In genomic region chr16:21301168-21301894, GRCh38 we compare ENCODE assay signal across 1 cellular context.
TF ChIP-seq lines count a peak whose summit lies in the region.

No MANE protein-coding gene starts in this region.

TF ChIP-seq in HepG2, 621 proteins besides CTCF, POLR2A, EP300 and RAD21 (continued from another document and continues in another):
- TF ChIP-seq ZHX1 (CRISPR knock-in tag; IDR thresholded peaks at IDR 0.05; ENCODE audit: low read depth) = peak; percentile 89
- no peak for TF ChIP-seq NR2F2 (IDR thresholded peaks at IDR 0.05; ENCODE audit: borderline replicate concordance, low read depth)
- TF ChIP-seq MEIS1 (CRISPR knock-in tag; IDR thresholded peaks at IDR 0.05; ENCODE audit: borderline replicate concordance) = peak; percentile 88; the same call in 1 of the 2 replicates
- no peak for TF ChIP-seq U2AF1 (optimal IDR thresholded peaks at IDR 0.05; ENCODE audit: low read depth, low read length)
- TF ChIP-seq ZNF790 (CRISPR knock-in tag; IDR thresholded peaks at IDR 0.05; ENCODE audit: borderline replicate concordance) = peak; percentile 74; the same call in 1 of the 2 replicates
- TF ChIP-seq TMF1 (CRISPR knock-in tag; IDR thresholded peaks at IDR 0.05; ENCODE audit: low read depth) = peak; percentile 91
- TF ChIP-seq, protein P1, sequence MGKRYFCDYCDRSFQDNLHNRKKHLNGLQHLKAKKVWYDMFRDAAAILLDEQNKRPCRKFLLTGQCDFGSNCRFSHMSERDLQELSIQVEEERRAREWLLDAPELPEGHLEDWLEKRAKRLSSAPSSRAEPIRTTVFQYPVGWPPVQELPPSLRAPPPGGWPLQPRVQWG (CRISPR knock-in tag; IDR thresholded peaks at IDR 0.05; ENCODE audit: borderline replicate concordance, low read depth) = no peak
- peak; percentile 93; the same call in 1 of the 2 replicates for TF ChIP-seq ZNF101 (CRISPR knock-in tag; IDR thresholded peaks at IDR 0.05; ENCODE audit: borderline replicate concordance, low read depth)
- no peak for TF ChIP-seq ZNF510 (CRISPR knock-in tag; IDR thresholded peaks at IDR 0.05; ENCODE audit: low read depth)
- peak; percentile 77; the same call in 1 of the 2 replicates for TF ChIP-seq ZNF557 (CRISPR knock-in tag; IDR thresholded peaks at IDR 0.05)
- TF ChIP-seq TRIM24 (CRISPR knock-in tag; IDR thresholded peaks at IDR 0.05) = no peak
- no peak for TF ChIP-seq RFXANK (CRISPR knock-in tag; IDR thresholded peaks at IDR 0.05)
- peak; percentile 99 for TF ChIP-seq ZNF782 (CRISPR knock-in tag; IDR thresholded peaks at IDR 0.05; ENCODE audit: borderline replicate concordance)
- peak; percentile 90 for TF ChIP-seq ZNF12 (CRISPR knock-in tag; IDR thresholded peaks at IDR 0.05)
- no peak; the same call in 1 of the 2 replicates for TF ChIP-seq ZNF878 (CRISPR knock-in tag; IDR thresholded peaks at IDR 0.05)
- TF ChIP-seq, protein P2, sequence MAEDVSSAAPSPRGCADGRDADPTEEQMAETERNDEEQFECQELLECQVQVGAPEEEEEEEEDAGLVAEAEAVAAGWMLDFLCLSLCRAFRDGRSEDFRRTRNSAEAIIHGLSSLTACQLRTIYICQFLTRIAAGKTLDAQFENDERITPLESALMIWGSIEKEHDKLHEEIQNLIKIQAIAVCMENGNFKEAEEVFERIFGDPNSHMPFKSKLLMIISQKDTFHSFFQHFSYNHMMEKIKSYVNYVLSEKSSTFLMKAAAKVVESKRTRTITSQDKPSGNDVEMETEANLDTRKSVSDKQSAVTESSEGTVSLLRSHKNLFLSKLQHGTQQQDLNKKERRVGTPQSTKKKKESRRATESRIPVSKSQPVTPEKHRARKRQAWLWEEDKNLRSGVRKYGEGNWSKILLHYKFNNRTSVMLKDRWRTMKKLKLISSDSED (CRISPR knock-in tag; IDR thresholded peaks at IDR 0.05) = peak; percentile 83; the same call in 1 of the 2 replicates
- peak; percentile 86 for TF ChIP-seq RBM39 (IDR thresholded peaks at IDR 0.05; ENCODE audit: low read depth, low read length, poor library complexity, severe bottlenecking)
- peak; percentile 97 for TF ChIP-seq MXD1 (CRISPR knock-in tag; IDR thresholded peaks at IDR 0.05)
- peak; percentile 79 for TF ChIP-seq MEIS2 (CRISPR knock-in tag; IDR thresholded peaks at IDR 0.05)
- TF ChIP-seq ZNF816 (CRISPR knock-in tag; IDR thresholded peaks at IDR 0.05; ENCODE audit: borderline replicate concordance) = no peak
- TF ChIP-seq, protein P3, sequence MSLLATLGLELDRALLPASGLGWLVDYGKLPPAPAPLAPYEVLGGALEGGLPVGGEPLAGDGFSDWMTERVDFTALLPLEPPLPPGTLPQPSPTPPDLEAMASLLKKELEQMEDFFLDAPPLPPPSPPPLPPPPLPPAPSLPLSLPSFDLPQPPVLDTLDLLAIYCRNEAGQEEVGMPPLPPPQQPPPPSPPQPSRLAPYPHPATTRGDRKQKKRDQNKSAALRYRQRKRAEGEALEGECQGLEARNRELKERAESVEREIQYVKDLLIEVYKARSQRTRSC (CRISPR knock-in tag; IDR thresholded peaks at IDR 0.05; ENCODE audit: low read depth) = peak; percentile 91
- peak; percentile 92; the same call in 1 of the 2 replicates for TF ChIP-seq ZNF234 (CRISPR knock-in tag; conservative IDR thresholded peaks at IDR 0.05)
- TF ChIP-seq, protein P4, sequence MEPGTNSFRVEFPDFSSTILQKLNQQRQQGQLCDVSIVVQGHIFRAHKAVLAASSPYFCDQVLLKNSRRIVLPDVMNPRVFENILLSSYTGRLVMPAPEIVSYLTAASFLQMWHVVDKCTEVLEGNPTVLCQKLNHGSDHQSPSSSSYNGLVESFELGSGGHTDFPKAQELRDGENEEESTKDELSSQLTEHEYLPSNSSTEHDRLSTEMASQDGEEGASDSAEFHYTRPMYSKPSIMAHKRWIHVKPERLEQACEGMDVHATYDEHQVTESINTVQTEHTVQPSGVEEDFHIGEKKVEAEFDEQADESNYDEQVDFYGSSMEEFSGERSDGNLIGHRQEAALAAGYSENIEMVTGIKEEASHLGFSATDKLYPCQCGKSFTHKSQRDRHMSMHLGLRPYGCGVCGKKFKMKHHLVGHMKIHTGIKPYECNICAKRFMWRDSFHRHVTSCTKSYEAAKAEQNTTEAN (CRISPR knock-in tag; conservative IDR thresholded peaks at IDR 0.05) = peak; percentile 82; the same call in 1 of the 2 replicates
- TF ChIP-seq ZNF296 (CRISPR knock-in tag; conservative IDR thresholded peaks at IDR 0.05) = no peak
- TF ChIP-seq HHEX (CRISPR knock-in tag; IDR thresholded peaks at IDR 0.05) = no peak
- TF ChIP-seq ZNF615 (CRISPR knock-in tag; IDR thresholded peaks at IDR 0.05; ENCODE audit: borderline replicate concordance) = 0 out of 2 replicates have a peak, but pooled peaks have one; percentile 42
- no peak for TF ChIP-seq LCORL (IDR thresholded peaks at IDR 0.05)
- TF ChIP-seq LCORL (CRISPR knock-in tag; IDR thresholded peaks at IDR 0.05) = no peak
- TF ChIP-seq, protein P5, sequence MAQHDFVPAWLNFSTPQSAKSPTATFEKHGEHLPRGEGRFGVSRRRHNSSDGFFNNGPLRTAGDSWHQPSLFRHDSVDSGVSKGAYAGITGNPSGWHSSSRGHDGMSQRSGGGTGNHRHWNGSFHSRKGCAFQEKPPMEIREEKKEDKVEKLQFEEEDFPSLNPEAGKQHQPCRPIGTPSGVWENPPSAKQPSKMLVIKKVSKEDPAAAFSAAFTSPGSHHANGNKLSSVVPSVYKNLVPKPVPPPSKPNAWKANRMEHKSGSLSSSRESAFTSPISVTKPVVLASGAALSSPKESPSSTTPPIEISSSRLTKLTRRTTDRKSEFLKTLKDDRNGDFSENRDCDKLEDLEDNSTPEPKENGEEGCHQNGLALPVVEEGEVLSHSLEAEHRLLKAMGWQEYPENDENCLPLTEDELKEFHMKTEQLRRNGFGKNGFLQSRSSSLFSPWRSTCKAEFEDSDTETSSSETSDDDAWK (CRISPR knock-in tag; IDR thresholded peaks at IDR 0.05) = no peak
- TF ChIP-seq, protein P6, sequence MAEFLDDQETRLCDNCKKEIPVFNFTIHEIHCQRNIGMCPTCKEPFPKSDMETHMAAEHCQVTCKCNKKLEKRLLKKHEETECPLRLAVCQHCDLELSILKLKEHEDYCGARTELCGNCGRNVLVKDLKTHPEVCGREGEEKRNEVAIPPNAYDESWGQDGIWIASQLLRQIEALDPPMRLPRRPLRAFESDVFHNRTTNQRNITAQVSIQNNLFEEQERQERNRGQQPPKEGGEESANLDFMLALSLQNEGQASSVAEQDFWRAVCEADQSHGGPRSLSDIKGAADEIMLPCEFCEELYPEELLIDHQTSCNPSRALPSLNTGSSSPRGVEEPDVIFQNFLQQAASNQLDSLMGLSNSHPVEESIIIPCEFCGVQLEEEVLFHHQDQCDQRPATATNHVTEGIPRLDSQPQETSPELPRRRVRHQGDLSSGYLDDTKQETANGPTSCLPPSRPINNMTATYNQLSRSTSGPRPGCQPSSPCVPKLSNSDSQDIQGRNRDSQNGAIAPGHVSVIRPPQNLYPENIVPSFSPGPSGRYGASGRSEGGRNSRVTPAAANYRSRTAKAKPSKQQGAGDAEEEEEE (CRISPR knock-in tag; IDR thresholded peaks at IDR 0.05; ENCODE audit: borderline replicate concordance) = no peak
- no peak; the same call in 1 of the 2 replicates for TF ChIP-seq CSRNP2 (CRISPR knock-in tag; conservative IDR thresholded peaks at IDR 0.05; ENCODE audit: low read depth)
- TF ChIP-seq, protein P7, sequence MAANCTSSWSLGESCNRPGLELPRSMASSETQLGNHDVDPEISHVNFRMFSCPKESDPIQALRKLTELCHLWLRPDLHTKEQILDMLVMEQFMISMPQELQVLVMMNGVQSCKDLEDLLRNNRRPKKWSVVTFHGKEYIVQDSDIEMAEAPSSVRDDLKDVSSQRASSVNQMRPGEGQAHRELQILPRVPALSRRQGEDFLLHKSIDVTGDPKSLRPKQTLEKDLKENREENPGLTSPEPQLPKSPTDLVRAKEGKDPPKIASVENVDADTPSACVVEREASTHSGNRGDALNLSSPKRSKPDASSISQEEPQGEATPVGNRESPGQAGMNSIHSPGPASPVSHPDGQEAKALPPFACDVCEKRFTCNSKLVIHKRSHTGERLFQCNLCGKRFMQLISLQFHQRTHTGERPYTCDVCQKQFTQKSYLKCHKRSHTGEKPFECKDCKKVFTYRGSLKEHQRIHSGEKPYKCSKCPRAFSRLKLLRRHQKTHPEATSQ (CRISPR knock-in tag; IDR thresholded peaks at IDR 0.05; ENCODE audit: borderline replicate concordance) = peak; percentile 94
- peak; percentile 30; the same call in 1 of the 2 replicates for TF ChIP-seq ZBTB7B (CRISPR knock-in tag; IDR thresholded peaks at IDR 0.05)
- TF ChIP-seq NCOA1 (CRISPR knock-in tag; IDR thresholded peaks at IDR 0.05) = peak; percentile 1; the same call in 1 of the 2 replicates
- no peak for TF ChIP-seq CREM (IDR thresholded peaks at IDR 0.05)
- TF ChIP-seq CREM (CRISPR knock-in tag; IDR thresholded peaks at IDR 0.05) = no peak
- no peak; the same call in 1 of the 2 replicates for TF ChIP-seq PRMT3 (CRISPR knock-in tag; IDR thresholded peaks at IDR 0.05; ENCODE audit: borderline replicate concordance, low read depth)
